In the genomic region with DNA sequence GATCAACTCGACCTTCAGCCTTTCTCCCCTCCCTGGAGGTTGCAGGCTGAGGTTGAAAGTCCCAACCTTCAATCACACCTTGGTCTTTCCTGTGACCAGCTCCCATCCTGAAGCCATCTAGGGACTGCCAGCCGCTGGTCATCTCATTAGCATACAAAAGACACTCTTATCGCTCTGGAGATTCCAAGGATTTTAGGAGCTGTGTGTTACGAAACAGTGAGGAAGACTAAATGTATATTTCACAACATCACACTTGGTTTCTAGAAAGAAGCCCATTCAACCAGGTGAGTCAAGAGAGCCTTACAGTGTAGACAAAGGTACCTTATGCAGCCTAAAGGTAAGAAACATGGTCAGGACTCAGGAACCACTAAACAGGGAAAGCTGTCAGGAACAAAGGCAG, we compare ENCODE assay signal across 23 cellular contexts.
A peak's percentile ranks its signal among the peaks of the same experiment; 100 is the strongest.
DNase-seq lines count a peak whose midpoint lies in the region; ATAC-seq, FAIRE-seq and TF ChIP-seq lines count a peak whose summit lies in the region.
"Had no signal": no experiment of that assay in that cellular context is flagged by ENCODE, and none has a peak within 500 bp of the region (broad histone marks: within the 10 kb centered on the region; RNA-seq: fewer than 3 reads in every experiment).

No MANE protein-coding gene starts in this region.

- intact Hi-C loops in CD4-positive, alpha-beta memory T cell (cut with micrococcal nuclease): no loop called here

- H4K20me1 ChIP-seq in GM23338 (replicated peaks; ENCODE audit: insufficient read depth) (no peaks in the 10 kb centered on the region), H1 (replicated peaks in 1 of 2; ENCODE audit: control insufficient read depth in 1 of 2, insufficient read depth in 2 of 2, low read length in 2 of 2) (peaks cover 0 to 5% of the 10 kb centered on the region in 2 experiments)
- H4K20me1 ChIP-seq: BLaER1 had no signal

- no peak for TF ChIP-seq RAD21 in H1 (IDR thresholded peaks at IDR 0.05 in 1 of 2, conservative IDR thresholded peaks at IDR 0.05 in 1 of 2; ENCODE audit: low read depth in 2 of 2, low read length in 2 of 2)

- H2BK120ac ChIP-seq in H1 (replicated peaks; ENCODE audit: low read depth, low read length): peak overlapping the region; percentile 4
- H2BK120ac ChIP-seq in mesendoderm (ENCODE audit: low read depth, low read length): no peak overlapping the region

- H3K36me3 ChIP-seq in GM23338 (ENCODE audit: insufficient read depth): no peaks in the 10 kb centered on the region
- H3K36me3 ChIP-seq in H1 (ENCODE audit: control insufficient read depth in 2 of 4, insufficient read depth in 4 of 4, low read length in 3 of 4): no peaks in the 10 kb centered on the region
- H3K36me3 ChIP-seq in mesendoderm (ENCODE audit: control insufficient read depth, insufficient read depth, low read length): no peaks in the 10 kb centered on the region
- H3K36me3 ChIP-seq in CD4-positive, alpha-beta memory T cell (ENCODE audit: insufficient read depth, low read length): no peaks in the 10 kb centered on the region
- H3K36me3 ChIP-seq: BE2C, BLaER1 had no signal

- H3K4me3 ChIP-seq in GM23338: no peak overlapping the region
- H3K4me3 ChIP-seq in H1 (ENCODE audit: extremely low read depth in 1 of 4, insufficient read depth in 2 of 4, low read depth in 3 of 4, low read length in 4 of 4): no peak overlapping the region
- H3K4me3 ChIP-seq in mesendoderm (ENCODE audit: low read length): no peak overlapping the region
- no peak overlapping the region for H3K4me3 ChIP-seq in CD4-positive, alpha-beta memory T cell (ENCODE audit: low read length in 2 of 2)
- H3K4me3 ChIP-seq: BLaER1, GM12878 had no signal

- TF ChIP-seq CTCF in GM23338 (conservative IDR thresholded peaks at IDR 0.05; ENCODE audit: low read depth in 2 of 2): no peak
- TF ChIP-seq CTCF in H1 (IDR thresholded peaks at IDR 0.05; ENCODE audit: control extremely low read depth in 1 of 3, insufficient read depth in 1 of 3, low read depth in 1 of 3, low read length in 3 of 3): no peak

- no peak overlapping the region for H3K9ac ChIP-seq in H1 (replicated peaks in 1 of 4; ENCODE audit: extremely low read depth in 1 of 4, low read depth in 3 of 4, low read length in 3 of 4)
- no peak overlapping the region for H3K9ac ChIP-seq in mesendoderm (ENCODE audit: low read length)
- H3K9ac ChIP-seq: BLaER1 had no signal

- H3K56ac ChIP-seq in H1 (replicated peaks; ENCODE audit: insufficient read length, low read depth, low read length) (no peak overlapping the region), mesendoderm (ENCODE audit: low read length) (no peak overlapping the region)

- no peak overlapping the region for H3K27ac ChIP-seq in GM23338 (ENCODE audit: low read depth)
- no peak overlapping the region for H3K27ac ChIP-seq in H1 (ENCODE audit: low read depth, low read length)
- no peak overlapping the region for H3K27ac ChIP-seq in mesendoderm (ENCODE audit: low read depth, low read length)
- no peak overlapping the region for H3K27ac ChIP-seq in CD4-positive, alpha-beta memory T cell (ENCODE audit: low read depth, low read length)
- H3K27ac ChIP-seq: BLaER1 had no signal

- no peak overlapping the region for H3K18ac ChIP-seq in H1 (ENCODE audit: extremely low read depth, low read length)
- no peak overlapping the region for H3K18ac ChIP-seq in mesendoderm (ENCODE audit: low read length)

- H2BK5ac ChIP-seq in H1 (ENCODE audit: low read depth, low read length) (no peak overlapping the region), mesendoderm (ENCODE audit: low read length) (peak overlapping the region; percentile 51)

- H3K79me2 ChIP-seq in GM23338 (replicated peaks; ENCODE audit: insufficient read depth) (no peaks in the 10 kb centered on the region), H1 (ENCODE audit: control insufficient read depth in 1 of 2, insufficient read depth in 2 of 2, low read length in 2 of 2) (no peaks in the 10 kb centered on the region; a peak in 1 of 4 replicates), mesendoderm (ENCODE audit: control insufficient read depth, insufficient read depth, low read length) (no peaks in the 10 kb centered on the region)

- no peaks in the 10 kb centered on the region for H3K36me3 Mint-ChIP-seq in GM23338 (ENCODE audit: low read depth)
- no peaks in the 10 kb centered on the region for H3K36me3 Mint-ChIP-seq in activated naive CD8-positive, alpha-beta T cell treated with anti-CD3 and anti-CD28 coated beads, Interleukin-2, amount 50 U/mL, for 24 hours (ENCODE audit: low read depth)
- H3K36me3 Mint-ChIP-seq in CD4-positive, alpha-beta memory T cell: no peaks in the 10 kb centered on the region
- H3K36me3 Mint-ChIP-seq: CD14-positive monocyte; CD4-positive, CD25-positive, alpha-beta regulatory T cell; CD8-positive, alpha-beta T cell had no signal

- H3K4me1 Mint-ChIP-seq in GM23338: peaks cover 3% of the 10 kb centered on the region; the same call in 2 of the 3 replicates
- H3K4me1 Mint-ChIP-seq in activated naive CD8-positive, alpha-beta T cell treated with anti-CD3 and anti-CD28 coated beads, Interleukin-2, amount 50 U/mL, for 24 hours: no peaks in the 10 kb centered on the region
- no peaks in the 10 kb centered on the region for H3K4me1 Mint-ChIP-seq in CD4-positive, alpha-beta memory T cell
- H3K4me1 Mint-ChIP-seq: CD14-positive monocyte; CD4-positive, CD25-positive, alpha-beta regulatory T cell had no signal

- CTCF ChIA-PET in H1 (lab: Charles Lee; ENCODE audit: partially characterized antibody): interaction anchor here (0.6 kb wide), 1 partner anchor 296 kb away, joined by 3 read pairs; no protein-coding TSS in a partner anchor
- CTCF ChIA-PET in CD4-positive, alpha-beta memory T cell (lab: Charles Lee; ENCODE audit: partially characterized antibody): no interaction called here

- no peak for TF ChIP-seq EP300 in H1 (IDR thresholded peaks at IDR 0.05; ENCODE audit: borderline replicate concordance in 1 of 2, low read depth in 2 of 2, low read length in 2 of 2)

- H2BK12ac ChIP-seq in H1 (ENCODE audit: low read depth, low read length): no peak overlapping the region

- H2AK5ac ChIP-seq in H1 (ENCODE audit: low read depth, low read length) (no peak overlapping the region), mesendoderm (ENCODE audit: low read length) (no peak overlapping the region)

- H3K27me3 Mint-ChIP-seq in GM23338 (ENCODE audit: insufficient read depth, low read depth, poor library complexity): no peaks in the 10 kb centered on the region
- no peaks in the 10 kb centered on the region for H3K27me3 Mint-ChIP-seq in activated naive CD8-positive, alpha-beta T cell treated with anti-CD3 and anti-CD28 coated beads, Interleukin-2, amount 50 U/mL, for 24 hours
- H3K27me3 Mint-ChIP-seq in CD4-positive, alpha-beta memory T cell: peaks cover 2 to 4% of the 10 kb centered on the region in 2 donors
- H3K27me3 Mint-ChIP-seq: CD4-positive, CD25-positive, alpha-beta regulatory T cell had no signal

- H3K14ac ChIP-seq in H1 (ENCODE audit: insufficient read length): no peak overlapping the region

- ATAC-seq in GM23338: no peak
- ATAC-seq in activated naive CD8-positive, alpha-beta T cell treated with anti-CD3 and anti-CD28 coated beads, Interleukin-2, amount 50 U/mL, for 24 hours: no peak
- ATAC-seq: CD8-positive, alpha-beta T cell; GM12878 had no signal

- peaks cover 3% of the 10 kb centered on the region in 2 experiments; a peak in 1 of 4 replicates for H3K9me3 ChIP-seq in H1 (ENCODE audit: insufficient read depth in 2 of 2, low read depth in 1 of 2, low read length in 1 of 2)
- no peaks in the 10 kb centered on the region for H3K9me3 ChIP-seq in CD4-positive, alpha-beta memory T cell (ENCODE audit: control insufficient read depth in 1 of 2, low read length in 2 of 2)
- H3K9me3 ChIP-seq: BE2C, Caco-2 had no signal

- H4K5ac ChIP-seq in H1 (ENCODE audit: insufficient read length, low read depth, low read length) (no peak overlapping the region), mesendoderm (ENCODE audit: low read length) (no peak overlapping the region)

- H2AFZ ChIP-seq in GM23338 (no peak overlapping the region), H1 (ENCODE audit: low read length) (no peak overlapping the region)

- POLR2A ChIA-PET in H1 (lab: Charles Lee; ENCODE audit: partially characterized antibody): no interaction called here
- POLR2A ChIA-PET in CD4-positive, alpha-beta memory T cell (lab: Charles Lee; ENCODE audit: partially characterized antibody): no interaction called here

- no peak overlapping the region for H3K23ac ChIP-seq in H1 (ENCODE audit: insufficient read length)
- H3K23ac ChIP-seq in mesendoderm (ENCODE audit: low read length): no peak overlapping the region

- no peak overlapping the region for H4K91ac ChIP-seq in H1 (replicated peaks; ENCODE audit: insufficient read length, low read length)

- H3K27me3 ChIP-seq in GM23338 (ENCODE audit: insufficient read depth) (no peaks in the 10 kb centered on the region), H1 (replicated peaks in 1 of 4; ENCODE audit: control insufficient read depth in 3 of 4, extremely low read depth in 1 of 4, insufficient read depth in 3 of 4, low read length in 3 of 4) (no peaks in the 10 kb centered on the region), mesendoderm (ENCODE audit: insufficient read depth, low read length, poor library complexity) (no peaks in the 10 kb centered on the region)
- H3K27me3 ChIP-seq in CD4-positive, alpha-beta memory T cell (ENCODE audit: insufficient read depth, low read length): no peaks in the 10 kb centered on the region
- H3K27me3 ChIP-seq: BE2C, BLaER1 had no signal

- no peaks in the 10 kb centered on the region for H3K9me3 Mint-ChIP-seq in GM23338
- H3K9me3 Mint-ChIP-seq in activated naive CD8-positive, alpha-beta T cell treated with anti-CD3 and anti-CD28 coated beads, Interleukin-2, amount 50 U/mL, for 24 hours: no peaks in the 10 kb centered on the region
- no peaks in the 10 kb centered on the region for H3K9me3 Mint-ChIP-seq in CD4-positive, alpha-beta memory T cell
- H3K9me3 Mint-ChIP-seq: CD4-positive, CD25-positive, alpha-beta regulatory T cell; CD8-positive, alpha-beta T cell had no signal

- no peaks in the 10 kb centered on the region for H3F3A ChIP-seq in GM23338 (replicated peaks; ENCODE audit: low read depth)

- no peak for FAIRE-seq in H1 (lab: Jason Lieb, UNC)
- FAIRE-seq: A204.1, GM12878, GM19239 had no signal

- H3K4ac ChIP-seq in H1 (replicated peaks; ENCODE audit: insufficient read length, low read depth, low read length) (no peak overlapping the region), mesendoderm (ENCODE audit: low read depth, low read length) (no peak overlapping the region)

- H2BK15ac ChIP-seq in H1 (ENCODE audit: low read length): no peak overlapping the region
- H2BK15ac ChIP-seq in mesendoderm (replicated peaks; ENCODE audit: low read depth): no peak overlapping the region

- WGBS in H1 (ENCODE audit: extremely low coverage in 1 of 2, insufficient coverage in 1 of 2, insufficient read length in 1 of 2, insufficient replicate concordance in 2 of 2, low coverage in 1 of 2, low lambda C conversion rate in 2 of 2, missing lambda C conversion rate in 1 of 2), 2 experiments: 56% methylated on average over 4 of the region's 4 CpGs; no CpG with 5 or more reads in 1 of the 2 experiments
- no CpG with 5 or more reads among the region's 4 CpGs for WGBS in mesendoderm (ENCODE audit: extremely low coverage, insufficient coverage, low lambda C conversion rate)

- H3K23me2 ChIP-seq in H1 (ENCODE audit: low read depth, low read length): peaks cover 6% of the 10 kb centered on the region; the same call in 1 of the 2 replicates

- H3K4me1 ChIP-seq in GM23338 (ENCODE audit: insufficient read depth) (peaks cover 5% of the 10 kb centered on the region; the same call in 1 of the 2 replicates), H1 (replicated peaks in 1 of 4; ENCODE audit: control insufficient read depth in 3 of 4, insufficient read depth in 4 of 4, low read length in 3 of 4) (peaks cover 0 to 6% (median 2%) of the 10 kb centered on the region in 4 experiments; a peak in 2 of 7 replicates), mesendoderm (ENCODE audit: control insufficient read depth, low read depth, low read length) (peaks cover 11% of the 10 kb centered on the region)
- H3K4me1 ChIP-seq in CD4-positive, alpha-beta memory T cell (ENCODE audit: insufficient read depth, low read length): no peaks in the 10 kb centered on the region
- H3K4me1 ChIP-seq: BE2C, Caco-2 had no signal

- H2BK20ac ChIP-seq in H1 (ENCODE audit: low read length): no peak overlapping the region

- no peak overlapping the region for H3K4me2 ChIP-seq in GM23338
- H3K4me2 ChIP-seq in H1 (ENCODE audit: insufficient read depth in 1 of 2, low read depth in 2 of 2, low read length in 2 of 2): peak overlapping the region in 1 of 2 experiments; percentile 39; a peak in 1 of 4 replicates
- no peak overlapping the region for H3K4me2 ChIP-seq in mesendoderm (ENCODE audit: low read length)
- H3K4me2 ChIP-seq: BLaER1 had no signal

- no peak for TF ChIP-seq POLR2A in H1 (IDR thresholded peaks at IDR 0.05; ENCODE audit: control extremely low read depth in 1 of 2, low read depth in 2 of 2, low read length in 2 of 2)

- H3K79me1 ChIP-seq in H1 (ENCODE audit: low read depth, low read length): no peaks in the 10 kb centered on the region
- no peaks in the 10 kb centered on the region for H3K79me1 ChIP-seq in mesendoderm (ENCODE audit: low read length)

- no peak overlapping the region for H3K27ac Mint-ChIP-seq in GM23338
- H3K27ac Mint-ChIP-seq in activated naive CD8-positive, alpha-beta T cell treated with anti-CD3 and anti-CD28 coated beads, Interleukin-2, amount 50 U/mL, for 24 hours: no peak overlapping the region
- no peak overlapping the region for H3K27ac Mint-ChIP-seq in CD4-positive, alpha-beta memory T cell
- H3K27ac Mint-ChIP-seq: CD14-positive monocyte; CD4-positive, CD25-positive, alpha-beta regulatory T cell; CD8-positive, alpha-beta T cell had no signal

- H3K9me2 ChIP-seq in GM23338 (ENCODE audit: insufficient read depth): no peaks in the 10 kb centered on the region

- DNase-seq in ELF-1 (ENCODE audit: low read depth, low spot score) (peak; percentile 57), GM23338 (ENCODE audit: low spot score) (peak; percentile 27), H1 (ENCODE audit: low read depth in 1 of 2, low spot score in 2 of 2) (no peak), mesendoderm (peak; percentile 92), anterior cingulate cortex (lab: John Stamatoyannopoulos, UW) (no peak), GOT3 (lab: John Stamatoyannopoulos, UW) (no peak)
- no peak for DNase-seq in activated naive CD8-positive, alpha-beta T cell treated with anti-CD3 and anti-CD28 coated beads, Interleukin-2, amount 50 U/mL, for 24 hours
- DNase-seq in CD4-positive, alpha-beta memory T cell: no peak
- DNase-seq: 8988T; ACHN; BE2C; C1 segment of cervical spinal cord; Caco-2; Calu3; CD4-positive, CD25-positive, alpha-beta regulatory T cell; CD8-positive, alpha-beta T cell; DMS79 treated with DMSO at 0.1 percent for 48 hours; GDM1 had no signal

- H4K8ac ChIP-seq in H1 (ENCODE audit: extremely low read depth, insufficient read depth, low read length) (no peak overlapping the region), mesendoderm (ENCODE audit: low read depth, low read length) (no peak overlapping the region)

- H3K4me3 Mint-ChIP-seq in GM23338: no peak overlapping the region
- no peak overlapping the region for H3K4me3 Mint-ChIP-seq in activated naive CD8-positive, alpha-beta T cell treated with anti-CD3 and anti-CD28 coated beads, Interleukin-2, amount 50 U/mL, for 24 hours
- no peak overlapping the region for H3K4me3 Mint-ChIP-seq in CD4-positive, alpha-beta memory T cell
- H3K4me3 Mint-ChIP-seq: CD14-positive monocyte; CD4-positive, CD25-positive, alpha-beta regulatory T cell; CD8-positive, alpha-beta T cell had no signal

Comparison
In these comparisons a context has a peak if more than half of its experiments do, and no peak if none do; other contexts are left out.
1. DNase-seq: peak in ELF-1 (single experiment), GM23338 (single experiment) and mesendoderm (single experiment); none in H1 (0 of 2), activated naive CD8-positive, alpha-beta T cell treated with anti-CD3 and anti-CD28 coated beads, Interleukin-2, amount 50 U/mL, for 24 hours (single experiment), CD4-positive, alpha-beta memory T cell (0 of 5), anterior cingulate cortex (0 of 58) and GOT3 (single experiment).